In genomic region chr22:49531533-49531895, GRCh38 we compare ENCODE assay signal across 13 cellular contexts.
"Had no signal": no experiment of that assay in that cellular context is flagged by ENCODE, and none has a peak within 500 bp of the region (broad histone marks: within the 10 kb centered on the region; RNA-seq: fewer than 3 reads in every experiment).

No MANE protein-coding gene starts in this region.

- H2AFZ ChIP-seq: hepatocyte had no signal

- H3K36me3 ChIP-seq: neutrophil, sigmoid colon, thyroid gland had no signal

- DNase-seq: cortex of kidney; effector memory CD4-positive, alpha-beta T cell; kidney glomerular epithelial cell; naive thymus-derived CD4-positive, alpha-beta T cell; nephron progenitor cell; sigmoid colon; stimulated activated CD4-positive, alpha-beta T cell treated with anti-CD3 and anti-CD28 coated beads, Interleukin-12 subunit alpha, Interleukin-12 subunit beta, amount 100 ng/mL, for 4 hours; stimulated activated naive CD4-positive, alpha-beta T cell treated with Interleukin-2 at 50 U/mL for 16 hours; thyroid gland had no signal

- H3K4me1 ChIP-seq: sigmoid colon, thyroid gland had no signal

- H3K9me3 ChIP-seq: neutrophil, sigmoid colon, thyroid gland had no signal

- H3K79me2 ChIP-seq: hepatocyte had no signal

- ATAC-seq: naive thymus-derived CD4-positive, alpha-beta T cell had no signal

- H3K4me2 ChIP-seq: hepatocyte had no signal

- H3K4me3 ChIP-seq: hepatocyte, sigmoid colon, skin epidermis, thyroid gland had no signal

- H3K27ac ChIP-seq: hepatocyte, neutrophil, sigmoid colon, skin epidermis, thyroid gland had no signal

- H3K27me3 ChIP-seq: dorsolateral prefrontal cortex, hepatocyte, neutrophil, thyroid gland had no signal
